In the genomic region with DNA sequence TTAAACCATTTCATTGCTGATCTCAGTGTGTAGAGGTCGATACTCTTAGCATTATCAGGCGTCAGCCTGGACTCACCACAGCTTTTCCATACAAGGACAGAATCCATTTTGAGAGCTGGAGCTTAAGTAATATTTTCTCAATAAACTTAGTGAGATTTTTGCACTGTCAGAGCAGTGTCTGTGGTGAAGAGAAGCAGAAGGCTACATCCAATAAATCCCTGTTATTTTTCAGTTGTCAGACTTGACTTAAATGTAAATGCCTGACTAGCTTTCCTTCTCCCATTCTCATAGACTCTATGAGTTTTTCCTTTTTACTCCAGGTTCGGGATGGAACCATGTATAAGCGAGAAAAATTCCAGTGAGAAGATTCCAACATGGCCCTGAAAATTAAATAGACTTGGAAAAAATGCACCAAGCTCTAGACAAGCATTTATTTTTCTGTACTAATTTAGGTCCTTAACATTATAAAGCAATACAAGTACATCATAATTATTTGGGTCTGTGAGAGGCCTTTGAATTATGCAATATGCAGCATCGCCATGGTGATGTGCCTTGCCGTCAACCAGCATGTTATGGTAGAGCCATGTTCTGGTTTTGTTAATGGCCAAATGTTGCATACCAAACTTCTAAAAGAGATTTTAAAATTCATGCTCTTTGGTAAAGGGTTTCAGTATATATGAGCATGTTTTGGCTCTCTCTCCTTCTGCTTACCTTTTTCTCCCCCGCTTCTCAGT, we compare ENCODE assay signal across 22 cellular contexts.
"Had no signal": no experiment of that assay in that cellular context is flagged by ENCODE, and none has a peak within 500 bp of the region (broad histone marks: within the 10 kb centered on the region; RNA-seq: fewer than 3 reads in every experiment).

No MANE protein-coding gene starts in this region.

- H3K27ac Mint-ChIP-seq: activated CD8-positive, alpha-beta T cell treated with anti-CD3 and anti-CD28 coated beads, Interleukin-2, amount 10 ng/mL, durations not matched to agents 7 days and 5 days; T-helper 17 cell; WTC11 had no signal

- H3K4me3 ChIP-seq: breast epithelium, K562, PC-9 had no signal

- H3K27me3 ChIP-seq: breast epithelium had no signal

- H3K36me3 ChIP-seq: breast epithelium had no signal

- H3K4me1 ChIP-seq: breast epithelium had no signal

- DNase-seq: activated CD4-positive, alpha-beta T cell treated with anti-CD3 and anti-CD28 coated beads for 48 hours; activated CD4-positive, alpha-beta T cell treated with anti-CD3 and anti-CD28 coated beads, Interleukin-2, amount 50 U/mL, for 4 hours; activated CD4-positive, CD25-positive, alpha-beta regulatory T cell treated with anti-CD3 and anti-CD28 coated beads, Interleukin-2, amount 50 U/mL, for 72 hours; activated CD8-positive, alpha-beta memory T cell treated with anti-CD3 and anti-CD28 coated beads, Interleukin-2, amount 50 U/mL, for 48 hours; activated CD8-positive, alpha-beta T cell treated with anti-CD3 and anti-CD28 coated beads, Interleukin-2, amount 10 ng/mL, durations not matched to agents 7 days and 5 days; activated naive CD4-positive, alpha-beta T cell treated with anti-CD3 and anti-CD28 coated beads, Interleukin-2, amount 50 U/mL, for 16 hours; activated T-cell treated with anti-CD3 and anti-CD28 coated beads, Interleukin-2, amount 50 U/mL, for 1 hour; aorta; Kasumi-1; NCI-H1048; NCI-H146; NCI-H187 treated with DMSO at 0.1 percent for 48 hours; NCI-H2081 treated with DMSO at 0.1 percent for 48 hours; NCI-H446; NCI-H524; PC-9; SIG-M5; T-helper 17 cell; T-helper 9 cell had no signal

- H3K36me3 Mint-ChIP-seq: WTC11 had no signal

- H3K27ac ChIP-seq: breast epithelium, PC-9 had no signal

- H3K4me3 Mint-ChIP-seq: activated CD8-positive, alpha-beta T cell treated with anti-CD3 and anti-CD28 coated beads, Interleukin-2, amount 10 ng/mL, durations not matched to agents 7 days and 5 days; T-helper 17 cell; WTC11 had no signal

- H3K4me1 Mint-ChIP-seq: T-helper 17 cell had no signal
